ENCODE assay signal across 8 cellular contexts in genomic region chr16:31200821-31201510, GRCh38. TPM values are rescaled to one million over a fixed set of nuclear protein-coding genes. Genes with fewer than 3 reads are reported as not detected.
DNase-seq lines count a peak whose midpoint lies in the region; ATAC-seq and TF ChIP-seq lines count a peak whose summit lies in the region.

No MANE protein-coding gene starts in this region.

- peak; percentile 45 for ATAC-seq in memory B cell (ENCODE audit: low read depth)

- no peaks in the 10 kb centered on the region for H3K9me3 ChIP-seq in CD8-positive, alpha-beta memory T cell (ENCODE audit: low read length)

- H3K4me1 ChIP-seq in CD8-positive, alpha-beta memory T cell (ENCODE audit: insufficient read depth, low read length): peaks cover 40% of the 10 kb centered on the region

- POLR2A ChIA-PET in CD8-positive, alpha-beta memory T cell (lab: Charles Lee): interaction anchor here (1.3 to 3.5 kb wide), 9 partner anchors 8 to 127 kb away, joined by 3 to 40 read pairs (median 6); partner anchors contain the start of genes FUS, KAT8, PYDC1 and TRIM72
- POLR2A ChIA-PET in HEK293T (lab: Yijun Ruan, JAX): no interaction called here

- CTCF ChIA-PET in CD8-positive, alpha-beta memory T cell (lab: Charles Lee): interaction anchor here (1.0 to 3.6 kb wide), 5 partner anchors 15 to 242 kb away, joined by 3 to 11 read pairs (median 3); partner anchors contain the start of genes PYDC1, ZNF646 and ZNF668
- CTCF ChIA-PET in HEK293T (lab: Yijun Ruan, JAX): no interaction called here

- peaks cover 42 to 66% (median 54%) of the 10 kb centered on the region in 3 donors for H3K4me1 Mint-ChIP-seq in CD8-positive, alpha-beta memory T cell
- peaks cover 44% of the 10 kb centered on the region for H3K4me1 Mint-ChIP-seq in memory B cell

- H3K36me3 ChIP-seq in CD8-positive, alpha-beta memory T cell (ENCODE audit: insufficient read depth, low read length): no peaks in the 10 kb centered on the region

- H3K36me3 Mint-ChIP-seq in CD8-positive, alpha-beta memory T cell: peaks cover 0 to 39% (median 2%) of the 10 kb centered on the region in 3 donors
- H3K36me3 Mint-ChIP-seq in memory B cell: peaks cover 15% of the 10 kb centered on the region

- H3K27me3 ChIP-seq in CD8-positive, alpha-beta memory T cell (ENCODE audit: insufficient read depth, low read length, poor library complexity, severe bottlenecking): no peaks in the 10 kb centered on the region

- H3K27ac Mint-ChIP-seq in CD8-positive, alpha-beta memory T cell: peak overlapping the region; percentile 35 to 96 (median 84)
- peak overlapping the region; percentile 63 for H3K27ac Mint-ChIP-seq in memory B cell

- peak overlapping the region; percentile 80 to 96 (median 89) for H3K4me3 Mint-ChIP-seq in CD8-positive, alpha-beta memory T cell
- peak overlapping the region; percentile 93 for H3K4me3 Mint-ChIP-seq in memory B cell

- H3K9me3 Mint-ChIP-seq in CD8-positive, alpha-beta memory T cell: no peaks in the 10 kb centered on the region
- H3K9me3 Mint-ChIP-seq in memory B cell: peaks cover 1% of the 10 kb centered on the region

- H3K27ac ChIP-seq in CD8-positive, alpha-beta memory T cell (ENCODE audit: low read depth, low read length): no peak overlapping the region
- H3K27ac ChIP-seq in substantia nigra (ENCODE audit: low read depth, low read length, poor library complexity, severe bottlenecking): no peak overlapping the region

- DNase-seq in CD8-positive, alpha-beta memory T cell: peak in 4 of 5 donors; percentile 34 to 68 (median 50)
- peak; percentile 85 for DNase-seq in MV-4-11 (lab: John Stamatoyannopoulos, UW)
- DNase-seq in activated naive CD4-positive, alpha-beta T cell treated with anti-CD3 and anti-CD28 coated beads, Interleukin-2, amount 50 U/mL, for 16 hours: peak; percentile 53
- no peak for DNase-seq in memory B cell (ENCODE audit: low spot score in 2 of 2)
- no peak for DNase-seq in HEK293T (ENCODE audit: extremely low spot score)
- no peak for DNase-seq in substantia nigra (lab: John Stamatoyannopoulos, UW)
- DNase-seq in NCI-H187 treated with DMSO at 0.1 percent for 48 hours (lab: John Stamatoyannopoulos, UW): no peak
- DNase-seq in NCI-H146 (lab: John Stamatoyannopoulos, UW): no peak

- H3K27me3 Mint-ChIP-seq in CD8-positive, alpha-beta memory T cell: no peaks in the 10 kb centered on the region
- H3K27me3 Mint-ChIP-seq in memory B cell: no peaks in the 10 kb centered on the region

- H3K4me3 ChIP-seq in CD8-positive, alpha-beta memory T cell (ENCODE audit: low read length): peak overlapping the region; percentile 83

TF ChIP-seq in HEK293T, 16 proteins besides CTCF, POLR2A, EP300 and RAD21:
- TF ChIP-seq BHLHE40 (IDR thresholded peaks at IDR 0.05; ENCODE audit: borderline replicate concordance): no peak
- TF ChIP-seq LEF1 (IDR thresholded peaks at IDR 0.05; ENCODE audit: borderline replicate concordance): no peak
- no peak for TF ChIP-seq FOXK2 (IDR thresholded peaks at IDR 0.05)
- no peak for TF ChIP-seq HDGF (IDR thresholded peaks at IDR 0.05; ENCODE audit: borderline replicate concordance)
- no peak for TF ChIP-seq L3MBTL2 (conservative IDR thresholded peaks at IDR 0.05)
- TF ChIP-seq SP1 (IDR thresholded peaks at IDR 0.05): no peak
- TF ChIP-seq NFRKB (IDR thresholded peaks at IDR 0.05): no peak
- no peak for TF ChIP-seq ARNT (IDR thresholded peaks at IDR 0.05)
- no peak for TF ChIP-seq FOXM1 (IDR thresholded peaks at IDR 0.05; ENCODE audit: borderline replicate concordance)
- no peak for TF ChIP-seq SUZ12 (IDR thresholded peaks at IDR 0.05)
- no peak for TF ChIP-seq ELF4 (IDR thresholded peaks at IDR 0.05)
- no peak for TF ChIP-seq TARDBP (IDR thresholded peaks at IDR 0.05)
- no peak for TF ChIP-seq CTBP1 (IDR thresholded peaks at IDR 0.05; ENCODE audit: borderline replicate concordance)
- TF ChIP-seq, protein P1, sequence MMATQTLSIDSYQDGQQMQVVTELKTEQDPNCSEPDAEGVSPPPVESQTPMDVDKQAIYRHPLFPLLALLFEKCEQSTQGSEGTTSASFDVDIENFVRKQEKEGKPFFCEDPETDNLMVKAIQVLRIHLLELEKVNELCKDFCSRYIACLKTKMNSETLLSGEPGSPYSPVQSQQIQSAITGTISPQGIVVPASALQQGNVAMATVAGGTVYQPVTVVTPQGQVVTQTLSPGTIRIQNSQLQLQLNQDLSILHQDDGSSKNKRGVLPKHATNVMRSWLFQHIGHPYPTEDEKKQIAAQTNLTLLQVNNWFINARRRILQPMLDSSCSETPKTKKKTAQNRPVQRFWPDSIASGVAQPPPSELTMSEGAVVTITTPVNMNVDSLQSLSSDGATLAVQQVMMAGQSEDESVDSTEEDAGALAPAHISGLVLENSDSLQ (IDR thresholded peaks at IDR 0.05): no peak
- no peak for TF ChIP-seq ZNF384 (IDR thresholded peaks at IDR 0.05)

RNA-seq across cellular contexts. Expression of gene PYCARD, which starts 1.6 kb away (rescaled TPM):
- total RNA-seq in CD8-positive, alpha-beta memory T cell: 1 to 10 TPM; 4.5 to 5.9 TPM
- polyA plus RNA-seq in CD8-positive, alpha-beta memory T cell: 77.8 TPM

RNA-seq across cellular contexts. Expression of gene TRIM72, which starts 13.0 kb away (rescaled TPM):
- total RNA-seq in CD8-positive, alpha-beta memory T cell: not detected
- not detected for polyA plus RNA-seq in CD8-positive, alpha-beta memory T cell

RNA-seq across cellular contexts. Expression of gene PYDC1, which starts 16.0 kb away (rescaled TPM):
- total RNA-seq in CD8-positive, alpha-beta memory T cell: not detected
- not detected for polyA plus RNA-seq in CD8-positive, alpha-beta memory T cell

RNA-seq across cellular contexts. Expression of gene FUS, which starts 21.0 kb away (rescaled TPM):
- total RNA-seq in CD8-positive, alpha-beta memory T cell: 100 to 1,000 TPM; 621 to 671 TPM
- 163 TPM for polyA plus RNA-seq in CD8-positive, alpha-beta memory T cell

RNA-seq across cellular contexts. Expression of gene PRSS36, which starts 51.1 kb away (rescaled TPM):
- total RNA-seq in CD8-positive, alpha-beta memory T cell: under 1 TPM; 0.44 to 0.61 TPM
- 3.1 TPM for polyA plus RNA-seq in CD8-positive, alpha-beta memory T cell

Comparison
In these comparisons a context has a peak if more than half of its experiments do, and no peak if none do; other contexts are left out.
1. DNase-seq: peak in CD8-positive, alpha-beta memory T cell (4 of 5), MV-4-11 (single experiment) and activated naive CD4-positive, alpha-beta T cell treated with anti-CD3 and anti-CD28 coated beads, Interleukin-2, amount 50 U/mL, for 16 hours (single experiment); none in memory B cell (0 of 2), HEK293T (single experiment), substantia nigra (0 of 49), NCI-H187 treated with DMSO at 0.1 percent for 48 hours (single experiment) and NCI-H146 (single experiment).